Comparison of ENCODE assay signal across 31 cellular contexts in genomic region chr4:44351069-44351468, GRCh38.
"Had no signal": no experiment of that assay in that cellular context is flagged by ENCODE, and none has a peak within 500 bp of the region (broad histone marks: within the 10 kb centered on the region; RNA-seq: fewer than 3 reads in every experiment).

No MANE protein-coding gene starts in this region.

- ATAC-seq: activated CD8-positive, alpha-beta T cell treated with anti-CD3 and anti-CD28 coated beads for 36 hours; activated T-cell treated with anti-CD3 and anti-CD28 coated beads, Interleukin-2, amount 50 U/mL, for 4 hours; activated T-helper 17 cell treated with anti-CD3 and anti-CD28 coated beads, Interleukin-2, amount 50 U/mL, for 72 hours; gastrocnemius medialis; left cardiac atrium; natural killer cell; stimulated activated memory B cell treated with anti-CD40 and anti-IgM and Interleukin-4, amounts not matched to agents 10 μg/mL and 1 μg/mL and 100 μg/mL, for 72 hours; stimulated activated naive CD8-positive, alpha-beta T cell treated with anti-CD3 and anti-CD28 coated beads, Interleukin-15, amount 100 ng/mL, for 72 hours; T-helper 17 cell; WTC11 had no signal

- H3K9ac ChIP-seq: neural progenitor cell, parathyroid adenoma had no signal

- H3K4me2 ChIP-seq: neural progenitor cell, smooth muscle cell had no signal

- H3K4me3 ChIP-seq: gastrocnemius medialis, neural progenitor cell, right atrium auricular region, smooth muscle cell, vagina had no signal

- H3K9me3 ChIP-seq: gastrocnemius medialis, right atrium auricular region, vagina had no signal

- DNase-seq: activated CD4-positive, alpha-beta T cell treated with anti-CD3 and anti-CD28 coated beads for 1 hour; activated CD4-positive, alpha-beta T cell treated with anti-CD3 and anti-CD28 coated beads, Interleukin-2, amount 50 U/mL, for 1 hour; activated CD8-positive, alpha-beta T cell treated with anti-CD3 and anti-CD28 coated beads for 36 hours; activated gamma-delta T cell treated with Interleukin-2 at 50 U/mL for 16 hours; activated naive CD4-positive, alpha-beta T cell treated with anti-CD3 and anti-CD28 coated beads, Interleukin-2, amount 50 U/mL, for 16 hours; activated T-cell treated with anti-CD3 and anti-CD28 coated beads, Interleukin-2, amount 50 U/mL, for 4 hours; amygdala; effector CD4-positive, alpha-beta T cell; gastrocnemius medialis; glutamatergic neuron; hippocampal formation; left cardiac atrium; natural killer cell; occipital lobe; stimulated activated CD4-positive, alpha-beta T cell treated with anti-CD3 and anti-CD28 coated beads, Interleukin-1b, Interleukin-23, amount 100 ng/mL, for 48 hours; stimulated activated CD4-positive, alpha-beta T cell treated with anti-CD3 and anti-CD28 coated beads, Interleukin-4, amount 100 ng/mL, for 4 hours; stimulated activated CD8-positive, alpha-beta memory T cell treated with anti-CD3 and anti-CD28 coated beads, Interleukin-4, amount 100 ng/mL, for 48 hours; stimulated activated naive CD8-positive, alpha-beta T cell treated with anti-CD3 and anti-CD28 coated beads, Interleukin-15, amount 100 ng/mL, for 72 hours; substantia nigra; T-helper 17 cell had no signal

- H3K27ac ChIP-seq: gastrocnemius medialis, neural progenitor cell, parathyroid adenoma, right atrium auricular region, vagina had no signal

- H3K36me3 ChIP-seq: gastrocnemius medialis, neural progenitor cell, right atrium auricular region, vagina had no signal

- H3K4me1 ChIP-seq: gastrocnemius medialis, neural progenitor cell, parathyroid adenoma, right atrium auricular region, vagina had no signal

- H2AFZ ChIP-seq: neural progenitor cell, parathyroid adenoma had no signal

- H3K79me2 ChIP-seq: parathyroid adenoma had no signal

- FAIRE-seq: bronchial epithelial cell, endometrium, keratinocyte had no signal

- H3K27me3 ChIP-seq: gastrocnemius medialis, neural progenitor cell, right atrium auricular region, vagina had no signal
